Comparison of ENCODE assay signal across 1 cellular context in the genomic region with DNA sequence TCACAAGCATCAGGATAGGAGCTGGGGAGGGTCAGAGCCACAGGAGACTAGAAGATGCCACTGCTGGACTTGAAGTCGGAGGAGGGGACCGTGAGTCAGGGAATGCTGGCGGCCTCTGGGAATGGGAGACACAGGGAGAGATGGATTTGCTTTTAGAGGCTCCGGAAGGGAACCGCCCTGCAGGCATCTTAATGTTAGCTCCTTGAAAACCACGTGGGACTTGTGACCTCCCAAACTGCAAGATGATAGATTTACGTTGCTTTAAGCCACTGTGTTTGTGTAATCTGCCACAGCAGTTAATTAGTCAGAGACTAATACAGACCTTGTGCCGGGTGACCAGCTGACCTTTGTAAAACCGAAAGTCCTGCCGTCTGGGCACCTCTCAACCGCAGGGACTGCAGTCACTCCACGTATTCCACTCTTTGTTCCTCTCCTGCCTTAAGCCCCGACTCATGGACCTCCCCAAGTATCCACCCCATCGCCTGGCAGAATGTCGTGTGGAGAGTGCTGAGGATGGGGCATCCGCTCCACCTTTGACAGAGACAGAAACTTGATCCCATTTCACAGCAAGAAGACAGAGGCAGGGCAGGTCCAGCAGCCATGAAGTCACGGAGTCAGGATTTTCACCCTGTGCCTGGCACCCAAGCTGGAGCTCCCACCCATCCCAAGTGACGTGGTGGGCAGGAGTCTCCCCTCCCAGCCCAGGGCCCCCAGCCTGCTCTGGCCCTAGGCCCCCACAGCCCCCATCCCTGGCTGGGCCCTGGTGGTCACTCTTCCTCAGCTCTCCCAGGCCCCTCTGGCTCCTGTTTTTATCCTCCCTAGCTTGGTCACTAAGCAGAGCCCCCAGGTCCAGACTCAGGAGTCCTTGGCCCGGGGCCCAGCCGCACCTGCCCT.
A peak's percentile ranks its signal among the peaks of the same experiment; 100 is the strongest.
TF ChIP-seq lines count a peak whose summit lies in the region.

No MANE protein-coding gene starts in this region.

TF ChIP-seq in K562, 482 proteins besides CTCF, POLR2A, EP300 and RAD21 (continued from another document and continues in another):
- TF ChIP-seq, protein P1, sequence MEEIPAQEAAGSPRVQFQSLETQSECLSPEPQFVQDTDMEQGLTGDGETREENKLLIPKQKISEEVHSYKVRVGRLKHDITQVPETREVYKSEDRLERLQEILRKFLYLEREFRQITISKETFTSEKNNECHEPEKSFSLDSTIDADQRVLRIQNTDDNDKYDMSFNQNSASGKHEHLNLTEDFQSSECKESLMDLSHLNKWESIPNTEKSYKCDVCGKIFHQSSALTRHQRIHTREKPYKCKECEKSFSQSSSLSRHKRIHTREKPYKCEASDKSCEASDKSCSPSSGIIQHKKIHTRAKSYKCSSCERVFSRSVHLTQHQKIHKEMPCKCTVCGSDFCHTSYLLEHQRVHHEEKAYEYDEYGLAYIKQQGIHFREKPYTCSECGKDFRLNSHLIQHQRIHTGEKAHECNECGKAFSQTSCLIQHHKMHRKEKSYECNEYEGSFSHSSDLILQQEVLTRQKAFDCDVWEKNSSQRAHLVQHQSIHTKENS (CRISPR knock-in tag; IDR thresholded peaks at IDR 0.05) = no peak
- TF ChIP-seq ZBTB9 (CRISPR knock-in tag; IDR thresholded peaks at IDR 0.05) (no peak), ZNF551 (CRISPR knock-in tag; IDR thresholded peaks at IDR 0.05) (no peak), PHB2 (IDR thresholded peaks at IDR 0.05; ENCODE audit: low read depth) (no peak), NFYB (IDR thresholded peaks at IDR 0.05; ENCODE audit: extremely low read depth, insufficient read length) (no peak), E2F3 (CRISPR knock-in tag; IDR thresholded peaks at IDR 0.05) (no peak), ZNF253 (CRISPR knock-in tag; conservative IDR thresholded peaks at IDR 0.05) (no peak), HEY1 (CRISPR knock-in tag; IDR thresholded peaks at IDR 0.05; ENCODE audit: borderline replicate concordance) (0 out of 2 replicates have a peak, but pooled peaks have one; percentile 78), OTX1 (CRISPR knock-in tag; IDR thresholded peaks at IDR 0.05) (no peak), NR2F6 (CRISPR knock-in tag; IDR thresholded peaks at IDR 0.05) (no peak), ZNF717 (CRISPR knock-in tag; IDR thresholded peaks at IDR 0.05) (no peak), SMAD4 (CRISPR knock-in tag; conservative IDR thresholded peaks at IDR 0.05) (peak; percentile 82), PRDM10 (IDR thresholded peaks at IDR 0.05; ENCODE audit: partially characterized antibody) (no peak), ELF4 (CRISPR knock-in tag; IDR thresholded peaks at IDR 0.05) (no peak), ZNF764 (CRISPR knock-in tag; IDR thresholded peaks at IDR 0.05; ENCODE audit: low read depth) (no peak), THRA (IDR thresholded peaks at IDR 0.05) (no peak), ZNF324 (CRISPR knock-in tag; IDR thresholded peaks at IDR 0.05) (no peak), CAMTA2 (CRISPR knock-in tag; conservative IDR thresholded peaks at IDR 0.05) (no peak), ZNF444 (CRISPR knock-in tag; IDR thresholded peaks at IDR 0.05) (no peak), C11orf30 (IDR thresholded peaks at IDR 0.05; ENCODE audit: low read depth) (no peak), CREB1 (IDR thresholded peaks at IDR 0.05) (no peak), CREB1 (CRISPR knock-in tag; IDR thresholded peaks at IDR 0.05) (no peak), CBFA2T3 (IDR thresholded peaks at IDR 0.05) (peak; percentile 85), HMGN3 (IDR thresholded peaks at IDR 0.05; ENCODE audit: borderline replicate concordance, extremely low read depth, insufficient read length, low read depth, low read length) (no peak), RHOXF2B (CRISPR knock-in tag; conservative IDR thresholded peaks at IDR 0.05) (no peak), ZNF79 (CRISPR knock-in tag; IDR thresholded peaks at IDR 0.05; ENCODE audit: low read depth) (no peak), ZNF436 (CRISPR knock-in tag; IDR thresholded peaks at IDR 0.05) (no peak), KHSRP (IDR thresholded peaks at IDR 0.05) (no peak), U2AF1 (optimal IDR thresholded peaks at IDR 0.05; ENCODE audit: low read depth, low read length) (no peak), DIDO1 (tag; IDR thresholded peaks at IDR 0.05; ENCODE audit: low read depth) (no peak), MEIS2 (IDR thresholded peaks at IDR 0.05; ENCODE audit: partially characterized antibody) (peak; percentile 97), CBX1 (IDR thresholded peaks at IDR 0.05; ENCODE audit: low read depth) (no peak), RNF2 (IDR thresholded peaks at IDR 0.05) (peak; percentile 21; the same call in 1 of the 2 replicates), CUX1 (CRISPR knock-in tag; IDR thresholded peaks at IDR 0.05) (no peak)
- TF ChIP-seq, protein P2, sequence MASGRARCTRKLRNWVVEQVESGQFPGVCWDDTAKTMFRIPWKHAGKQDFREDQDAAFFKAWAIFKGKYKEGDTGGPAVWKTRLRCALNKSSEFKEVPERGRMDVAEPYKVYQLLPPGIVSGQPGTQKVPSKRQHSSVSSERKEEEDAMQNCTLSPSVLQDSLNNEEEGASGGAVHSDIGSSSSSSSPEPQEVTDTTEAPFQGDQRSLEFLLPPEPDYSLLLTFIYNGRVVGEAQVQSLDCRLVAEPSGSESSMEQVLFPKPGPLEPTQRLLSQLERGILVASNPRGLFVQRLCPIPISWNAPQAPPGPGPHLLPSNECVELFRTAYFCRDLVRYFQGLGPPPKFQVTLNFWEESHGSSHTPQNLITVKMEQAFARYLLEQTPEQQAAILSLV (tag; IDR thresholded peaks at IDR 0.05) = no peak
- TF ChIP-seq, protein P3, sequence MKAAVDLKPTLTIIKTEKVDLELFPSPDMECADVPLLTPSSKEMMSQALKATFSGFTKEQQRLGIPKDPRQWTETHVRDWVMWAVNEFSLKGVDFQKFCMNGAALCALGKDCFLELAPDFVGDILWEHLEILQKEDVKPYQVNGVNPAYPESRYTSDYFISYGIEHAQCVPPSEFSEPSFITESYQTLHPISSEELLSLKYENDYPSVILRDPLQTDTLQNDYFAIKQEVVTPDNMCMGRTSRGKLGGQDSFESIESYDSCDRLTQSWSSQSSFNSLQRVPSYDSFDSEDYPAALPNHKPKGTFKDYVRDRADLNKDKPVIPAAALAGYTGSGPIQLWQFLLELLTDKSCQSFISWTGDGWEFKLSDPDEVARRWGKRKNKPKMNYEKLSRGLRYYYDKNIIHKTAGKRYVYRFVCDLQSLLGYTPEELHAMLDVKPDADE (conservative IDR thresholded peaks at IDR 0.05; ENCODE audit: control insufficient read depth, low read depth, low read length) = no peak
- TF ChIP-seq, protein P4, sequence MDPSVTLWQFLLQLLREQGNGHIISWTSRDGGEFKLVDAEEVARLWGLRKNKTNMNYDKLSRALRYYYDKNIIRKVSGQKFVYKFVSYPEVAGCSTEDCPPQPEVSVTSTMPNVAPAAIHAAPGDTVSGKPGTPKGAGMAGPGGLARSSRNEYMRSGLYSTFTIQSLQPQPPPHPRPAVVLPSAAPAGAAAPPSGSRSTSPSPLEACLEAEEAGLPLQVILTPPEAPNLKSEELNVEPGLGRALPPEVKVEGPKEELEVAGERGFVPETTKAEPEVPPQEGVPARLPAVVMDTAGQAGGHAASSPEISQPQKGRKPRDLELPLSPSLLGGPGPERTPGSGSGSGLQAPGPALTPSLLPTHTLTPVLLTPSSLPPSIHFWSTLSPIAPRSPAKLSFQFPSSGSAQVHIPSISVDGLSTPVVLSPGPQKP (CRISPR knock-in tag; IDR thresholded peaks at IDR 0.05) = no peak
- TF ChIP-seq, protein P5, sequence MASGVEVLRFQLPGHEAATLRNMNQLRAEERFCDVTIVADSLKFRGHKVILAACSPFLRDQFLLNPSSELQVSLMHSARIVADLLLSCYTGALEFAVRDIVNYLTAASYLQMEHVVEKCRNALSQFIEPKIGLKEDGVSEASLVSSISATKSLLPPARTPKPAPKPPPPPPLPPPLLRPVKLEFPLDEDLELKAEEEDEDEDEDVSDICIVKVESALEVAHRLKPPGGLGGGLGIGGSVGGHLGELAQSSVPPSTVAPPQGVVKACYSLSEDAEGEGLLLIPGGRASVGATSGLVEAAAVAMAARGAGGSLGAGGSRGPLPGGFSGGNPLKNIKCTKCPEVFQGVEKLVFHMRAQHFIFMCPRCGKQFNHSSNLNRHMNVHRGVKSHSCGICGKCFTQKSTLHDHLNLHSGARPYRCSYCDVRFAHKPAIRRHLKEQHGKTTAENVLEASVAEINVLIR (CRISPR knock-in tag; IDR thresholded peaks at IDR 0.05) = no peak
- TF ChIP-seq, protein P6, sequence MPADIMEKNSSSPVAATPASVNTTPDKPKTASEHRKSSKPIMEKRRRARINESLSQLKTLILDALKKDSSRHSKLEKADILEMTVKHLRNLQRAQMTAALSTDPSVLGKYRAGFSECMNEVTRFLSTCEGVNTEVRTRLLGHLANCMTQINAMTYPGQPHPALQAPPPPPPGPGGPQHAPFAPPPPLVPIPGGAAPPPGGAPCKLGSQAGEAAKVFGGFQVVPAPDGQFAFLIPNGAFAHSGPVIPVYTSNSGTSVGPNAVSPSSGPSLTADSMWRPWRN (IDR thresholded peaks at IDR 0.05; ENCODE audit: low read depth) = peak; percentile 99
- TF ChIP-seq, protein P7, sequence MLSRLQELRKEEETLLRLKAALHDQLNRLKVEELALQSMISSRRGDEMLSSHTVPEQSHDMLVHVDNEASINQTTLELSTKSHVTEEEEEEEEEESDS (CRISPR knock-in tag; IDR thresholded peaks at IDR 0.05) = no peak
